ENCODE assay signal across 30 cellular contexts in the genomic region with DNA sequence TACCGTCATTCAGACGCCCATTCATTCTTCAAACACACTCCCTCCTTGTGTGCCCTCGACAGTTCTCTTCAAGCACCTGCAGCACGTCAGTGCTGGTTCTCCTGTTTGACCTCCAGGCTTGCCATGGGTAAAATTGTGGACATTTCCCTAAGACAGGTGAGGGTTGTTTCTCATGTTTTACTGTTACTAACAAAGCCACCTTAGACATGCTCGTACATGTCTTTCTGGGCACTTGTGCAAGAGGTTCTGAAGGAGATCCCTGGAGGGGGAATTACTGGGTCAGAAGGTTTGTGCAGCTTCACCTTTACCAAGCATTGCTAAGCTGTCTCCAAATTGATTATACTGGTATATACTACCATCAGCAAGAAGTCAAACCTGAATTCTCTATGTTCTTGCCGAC.
DNase-seq lines count a peak whose midpoint lies in the region; ATAC-seq and TF ChIP-seq lines count a peak whose summit lies in the region.
"Had no signal": no experiment of that assay in that cellular context is flagged by ENCODE, and none has a peak within 500 bp of the region (broad histone marks: within the 10 kb centered on the region; RNA-seq: fewer than 3 reads in every experiment).

No MANE protein-coding gene starts in this region.

- DNase-seq in DMS153 (lab: John Stamatoyannopoulos, UW) (peak; percentile 73), HPDE6-E6E7 (ENCODE audit: extremely low spot score) (peak; percentile 60), NCI-H526 (lab: John Stamatoyannopoulos, UW) (peak; percentile 41 to 44), epithelial cell of esophagus (ENCODE audit: low read depth) (peak; percentile 90), dedifferentiated amniotic fluid mesenchymal stem cell (ENCODE audit: extremely low spot score) (no peak)
- no peak for DNase-seq in activated CD8-positive, alpha-beta memory T cell treated with anti-CD3 and anti-CD28 coated beads, Interleukin-2, amount 10 ng/mL, durations not matched to agents 7 days and 5 days
- DNase-seq: activated CD4-positive, alpha-beta T cell treated with anti-CD3 and anti-CD28 coated beads for 4 hours; activated naive CD8-positive, alpha-beta T cell treated with anti-CD3 and anti-CD28 coated beads, Interleukin-2, amount 50 U/mL, for 24 hours; activated T-cell treated with anti-CD3 and anti-CD28 coated beads, Interleukin-2, amount 50 U/mL, for 1 hour; AML-193; CD4-positive, alpha-beta memory T cell; GDM1; H9; islet precursor cell; lower lobe of right lung; mucosa of descending colon; NCI-H1694; NCI-H2227 treated with DMSO at 0.1 percent for 48 hours; right cardiac atrium; SIG-M5; spleen; stimulated activated CD4-positive, alpha-beta T cell treated with anti-CD3 and anti-CD28 coated beads, Interleukin-2, amount 100 ng/mL, for 48 hours; SW 1271; T-helper 9 cell; transverse colon had no signal

- H3K9me3 Mint-ChIP-seq in activated CD8-positive, alpha-beta memory T cell treated with anti-CD3 and anti-CD28 coated beads, Interleukin-2, amount 10 ng/mL, durations not matched to agents 7 days and 5 days (ENCODE audit: low read depth), result no peaks in the 10 kb centered on the region
- peaks cover 15% of the 10 kb centered on the region for H3K9me3 Mint-ChIP-seq in activated T-helper 17 cell treated with anti-CD3 and anti-CD28 coated beads, Interleukin-2, amount 50 U/mL, for 72 hours
- H3K9me3 Mint-ChIP-seq: activated naive CD8-positive, alpha-beta T cell treated with anti-CD3 and anti-CD28 coated beads, Interleukin-2, amount 50 U/mL, for 24 hours had no signal

- CTCF ChIA-PET in activated CD8-positive, alpha-beta memory T cell treated with anti-CD3 and anti-CD28 coated beads, Interleukin-2, amount 10 ng/mL, durations not matched to agents 7 days and 5 days (lab: Charles Lee), result no interaction called here

- TF ChIP-seq CTCF in epithelial cell of esophagus (IDR thresholded peaks at IDR 0.05; ENCODE audit: insufficient read depth, low read depth, low read length, missing control alignments), result no peak

- H3K27ac Mint-ChIP-seq in activated CD8-positive, alpha-beta memory T cell treated with anti-CD3 and anti-CD28 coated beads, Interleukin-2, amount 10 ng/mL, durations not matched to agents 7 days and 5 days, result no peak overlapping the region
- no peak overlapping the region for H3K27ac Mint-ChIP-seq in activated T-helper 17 cell treated with anti-CD3 and anti-CD28 coated beads, Interleukin-2, amount 50 U/mL, for 72 hours
- H3K27ac Mint-ChIP-seq: activated naive CD8-positive, alpha-beta T cell treated with anti-CD3 and anti-CD28 coated beads, Interleukin-2, amount 50 U/mL, for 24 hours; CD4-positive, alpha-beta memory T cell; H9; nephron had no signal

- no peaks in the 10 kb centered on the region for H3K36me3 Mint-ChIP-seq in activated CD8-positive, alpha-beta memory T cell treated with anti-CD3 and anti-CD28 coated beads, Interleukin-2, amount 10 ng/mL, durations not matched to agents 7 days and 5 days
- no peaks in the 10 kb centered on the region for H3K36me3 Mint-ChIP-seq in activated T-helper 17 cell treated with anti-CD3 and anti-CD28 coated beads, Interleukin-2, amount 50 U/mL, for 72 hours (ENCODE audit: low read depth)

- no peaks in the 10 kb centered on the region for H3K4me1 Mint-ChIP-seq in activated CD8-positive, alpha-beta memory T cell treated with anti-CD3 and anti-CD28 coated beads, Interleukin-2, amount 10 ng/mL, durations not matched to agents 7 days and 5 days
- H3K4me1 Mint-ChIP-seq in activated T-helper 17 cell treated with anti-CD3 and anti-CD28 coated beads, Interleukin-2, amount 50 U/mL, for 72 hours, result no peaks in the 10 kb centered on the region
- H3K4me1 Mint-ChIP-seq: activated naive CD8-positive, alpha-beta T cell treated with anti-CD3 and anti-CD28 coated beads, Interleukin-2, amount 50 U/mL, for 24 hours; CD4-positive, alpha-beta memory T cell; H9; nephron had no signal

- no peak overlapping the region for H3K4me3 Mint-ChIP-seq in activated CD8-positive, alpha-beta memory T cell treated with anti-CD3 and anti-CD28 coated beads, Interleukin-2, amount 10 ng/mL, durations not matched to agents 7 days and 5 days
- H3K4me3 Mint-ChIP-seq in activated T-helper 17 cell treated with anti-CD3 and anti-CD28 coated beads, Interleukin-2, amount 50 U/mL, for 72 hours, result no peak overlapping the region
- H3K4me3 Mint-ChIP-seq: activated naive CD8-positive, alpha-beta T cell treated with anti-CD3 and anti-CD28 coated beads, Interleukin-2, amount 50 U/mL, for 24 hours; CD4-positive, alpha-beta memory T cell; H9; nephron had no signal

- H3K27me3 Mint-ChIP-seq in activated CD8-positive, alpha-beta memory T cell treated with anti-CD3 and anti-CD28 coated beads, Interleukin-2, amount 10 ng/mL, durations not matched to agents 7 days and 5 days, result peaks cover 15% of the 10 kb centered on the region
- H3K27me3 Mint-ChIP-seq in activated T-helper 17 cell treated with anti-CD3 and anti-CD28 coated beads, Interleukin-2, amount 50 U/mL, for 72 hours, result peaks cover 4% of the 10 kb centered on the region
- H3K27me3 Mint-ChIP-seq: CD4-positive, alpha-beta memory T cell had no signal

- ATAC-seq in activated CD8-positive, alpha-beta memory T cell treated with anti-CD3 and anti-CD28 coated beads, Interleukin-2, amount 10 ng/mL, durations not matched to agents 7 days and 5 days, result no peak
- no peak for ATAC-seq in HG03521 (IDR thresholded peaks at IDR 0.05; ENCODE audit: unreplicated experiment)
- no peak for ATAC-seq in activated T-helper 17 cell treated with anti-CD3 and anti-CD28 coated beads, Interleukin-2, amount 50 U/mL, for 72 hours (replicated peaks)
- ATAC-seq: A549; activated naive CD8-positive, alpha-beta T cell treated with anti-CD3 and anti-CD28 coated beads, Interleukin-2, amount 50 U/mL, for 24 hours; K562; mucosa of descending colon; right cardiac atrium had no signal

- H3K4me3 ChIP-seq in epithelial cell of esophagus (ENCODE audit: low read length), result no peak overlapping the region
- H3K4me3 ChIP-seq: A549, K562, lower lobe of right lung, mucosa of descending colon, spleen, transverse colon had no signal

Comparison
In these comparisons a context has a peak if more than half of its experiments do, and no peak if none do; other contexts are left out.
1. DNase-seq: peak in DMS153 (single experiment), HPDE6-E6E7 (single experiment), NCI-H526 (2 of 2) and epithelial cell of esophagus (single experiment); none in activated CD8-positive, alpha-beta memory T cell treated with anti-CD3 and anti-CD28 coated beads, Interleukin-2, amount 10 ng/mL, durations not matched to agents 7 days and 5 days (single experiment) and dedifferentiated amniotic fluid mesenchymal stem cell (single experiment).